Comparison of ENCODE assay signal across 17 cellular contexts in genomic region chr14:100892496-100893227, GRCh38. TPM values are rescaled to one million over a fixed set of nuclear protein-coding genes. Genes with fewer than 3 reads are reported as not detected.
"Had no signal": no experiment of that assay in that cellular context is flagged by ENCODE, and none has a peak within 500 bp of the region (broad histone marks: within the 10 kb centered on the region; RNA-seq: fewer than 3 reads in every experiment).

No MANE protein-coding gene starts in this region.

- H3K4me1 Mint-ChIP-seq: activated CD4-positive, alpha-beta T cell treated with anti-CD3 and anti-CD28 coated beads for 36 hours; immature natural killer cell; T-cell had no signal

- H3K9me3 ChIP-seq: lower lobe of right lung had no signal

- ATAC-seq: activated CD4-positive, alpha-beta T cell treated with anti-CD3 and anti-CD28 coated beads for 36 hours; activated T-cell treated with anti-CD3 and anti-CD28 coated beads, Interleukin-2, amount 50 U/mL, for 4 hours; foreskin keratinocyte; left cardiac atrium; lower lobe of right lung; T-cell had no signal

- H3K4me3 Mint-ChIP-seq: activated CD4-positive, alpha-beta memory T cell treated with anti-CD3 and anti-CD28 coated beads for 36 hours; activated CD4-positive, alpha-beta T cell treated with anti-CD3 and anti-CD28 coated beads for 36 hours; activated naive CD8-positive, alpha-beta T cell; activated T-cell treated with anti-CD3 and anti-CD28 coated beads, Interleukin-2, amount 50 U/mL, for 4 hours; immature natural killer cell; stimulated activated naive CD8-positive, alpha-beta T cell treated with anti-CD3 and anti-CD28 coated beads, Interleukin-15, Interleukin-2, amounts not matched to agents 100 ng/mL and 50 ng/mL, for 24 hours; T-cell had no signal

- H3K27me3 ChIP-seq: brain microvascular endothelial cell had no signal

- H3K36me3 ChIP-seq: lower lobe of right lung had no signal

- DNase-seq: activated CD4-positive, alpha-beta memory T cell treated with anti-CD3 and anti-CD28 coated beads for 36 hours; activated CD4-positive, alpha-beta T cell treated with anti-CD3 and anti-CD28 coated beads for 36 hours; activated gamma-delta T cell; activated T-cell treated with anti-CD3 and anti-CD28 coated beads, Interleukin-2, amount 50 U/mL, for 4 hours; brain microvascular endothelial cell; effector memory CD4-positive, alpha-beta T cell; foreskin keratinocyte; immature natural killer cell; left cardiac atrium; lower lobe of right lung; small intestine; T-cell; T-helper 9 cell had no signal

- H3K27ac ChIP-seq: brain microvascular endothelial cell, foreskin keratinocyte, lower lobe of right lung, SK-N-MC had no signal

- H3K4me1 ChIP-seq: foreskin keratinocyte, lower lobe of right lung had no signal

- FAIRE-seq: small intestine had no signal

- H3K27ac Mint-ChIP-seq: activated CD4-positive, alpha-beta memory T cell treated with anti-CD3 and anti-CD28 coated beads for 36 hours; activated CD4-positive, alpha-beta T cell treated with anti-CD3 and anti-CD28 coated beads for 36 hours; activated naive CD8-positive, alpha-beta T cell; immature natural killer cell; stimulated activated naive CD8-positive, alpha-beta T cell treated with anti-CD3 and anti-CD28 coated beads, Interleukin-15, Interleukin-2, amounts not matched to agents 100 ng/mL and 50 ng/mL, for 24 hours; T-cell had no signal

- H3K9me3 Mint-ChIP-seq: activated CD4-positive, alpha-beta memory T cell treated with anti-CD3 and anti-CD28 coated beads for 36 hours; activated T-cell treated with anti-CD3 and anti-CD28 coated beads, Interleukin-2, amount 50 U/mL, for 4 hours; stimulated activated naive CD8-positive, alpha-beta T cell treated with anti-CD3 and anti-CD28 coated beads, Interleukin-15, Interleukin-2, amounts not matched to agents 100 ng/mL and 50 ng/mL, for 24 hours; T-cell had no signal

- H3K4me3 ChIP-seq: lower lobe of right lung, SK-N-MC had no signal

- H3K36me3 Mint-ChIP-seq: activated CD4-positive, alpha-beta memory T cell treated with anti-CD3 and anti-CD28 coated beads for 36 hours; activated naive CD8-positive, alpha-beta T cell; immature natural killer cell; T-cell had no signal

RNA-seq across cellular contexts. Expression of gene RTL1, which starts 10.9 kb away (rescaled TPM):
- total RNA-seq: activated CD4-positive, alpha-beta memory T cell treated with anti-CD3 and anti-CD28 coated beads for 36 hours; activated CD4-positive, alpha-beta T cell treated with anti-CD3 and anti-CD28 coated beads for 36 hours; activated T-cell treated with anti-CD3 and anti-CD28 coated beads, Interleukin-2, amount 50 U/mL, for 4 hours; foreskin keratinocyte; left cardiac atrium; lower lobe of right lung; T-cell; temporal lobe had no signal
- polyA plus RNA-seq: foreskin keratinocyte, immature natural killer cell, small intestine had no signal
